16 cellular contexts compared by ENCODE assay signal in genomic region chr20:32518593-32519366, GRCh38.
DNase-seq lines count a peak whose midpoint lies in the region; ATAC-seq and TF ChIP-seq lines count a peak whose summit lies in the region.
"Had no signal": no experiment of that assay in that cellular context is flagged by ENCODE, and none has a peak within 500 bp of the region (broad histone marks: within the 10 kb centered on the region; RNA-seq: fewer than 3 reads in every experiment).

No MANE protein-coding gene starts in this region.

- no peak overlapping the region for H3K27ac ChIP-seq in foreskin keratinocyte
- H3K27ac ChIP-seq: VCaP had no signal

- no peak overlapping the region for H3K4me3 Mint-ChIP-seq in activated naive CD4-positive, alpha-beta T cell treated with anti-CD3 and anti-CD28 coated beads, Interleukin-2, amount 10 ng/mL, durations not matched to agents 7 days and 5 days
- H3K4me3 Mint-ChIP-seq in activated naive CD4-positive, alpha-beta T cell treated with anti-CD3 and anti-CD28 coated beads for 36 hours = no peak overlapping the region
- H3K4me3 Mint-ChIP-seq: activated CD4-positive, alpha-beta memory T cell treated with anti-CD3 and anti-CD28 coated beads, Interleukin-2, amount 10 ng/mL, durations not matched to agents 7 days and 5 days; activated naive CD8-positive, alpha-beta T cell treated with anti-CD3 and anti-CD28 coated beads, Interleukin-2, amount 10 ng/mL, durations not matched to agents 7 days and 5 days; CD8-positive, alpha-beta T cell; stimulated activated naive CD8-positive, alpha-beta T cell treated with anti-CD3 and anti-CD28 coated beads, Interleukin-15, amount 100 ng/mL, for 72 hours had no signal

- peaks cover 61% of the 10 kb centered on the region for H3K4me1 Mint-ChIP-seq in activated naive CD4-positive, alpha-beta T cell treated with anti-CD3 and anti-CD28 coated beads, Interleukin-2, amount 10 ng/mL, durations not matched to agents 7 days and 5 days
- H3K4me1 Mint-ChIP-seq in activated naive CD4-positive, alpha-beta T cell treated with anti-CD3 and anti-CD28 coated beads for 36 hours (ENCODE audit: low read depth) = peaks cover 58% of the 10 kb centered on the region

- DNase-seq in activated naive CD4-positive, alpha-beta T cell treated with anti-CD3 and anti-CD28 coated beads, Interleukin-2, amount 10 ng/mL, durations not matched to agents 7 days and 5 days = no peak
- no peak for DNase-seq in activated naive CD4-positive, alpha-beta T cell treated with anti-CD3 and anti-CD28 coated beads for 36 hours
- DNase-seq in NCI-H69 (lab: John Stamatoyannopoulos, UW) (peak; percentile 14), foreskin keratinocyte (no peak), retina (peak; percentile 56), RKO (ENCODE audit: low spot score) (no peak)
- no peak for DNase-seq in stimulated activated CD4-positive, alpha-beta T cell treated with anti-CD3 and anti-CD28 coated beads, Interleukin-2, amount 100 ng/mL, for 24 hours
- no peak for DNase-seq in stimulated activated CD4-positive, alpha-beta T cell treated with anti-CD3 and anti-CD28 coated beads, Interleukin-4, amount 100 ng/mL, for 1 hour
- DNase-seq: ACHN; activated CD4-positive, alpha-beta memory T cell treated with anti-CD3 and anti-CD28 coated beads, Interleukin-2, amount 10 ng/mL, durations not matched to agents 7 days and 5 days; activated naive CD8-positive, alpha-beta T cell treated with anti-CD3 and anti-CD28 coated beads, Interleukin-2, amount 10 ng/mL, durations not matched to agents 7 days and 5 days; CD8-positive, alpha-beta T cell; head of caudate nucleus; stimulated activated naive CD8-positive, alpha-beta T cell treated with anti-CD3 and anti-CD28 coated beads, Interleukin-15, amount 100 ng/mL, for 72 hours; T-helper 1 cell had no signal

- H3K36me3 Mint-ChIP-seq in activated naive CD4-positive, alpha-beta T cell treated with anti-CD3 and anti-CD28 coated beads, Interleukin-2, amount 10 ng/mL, durations not matched to agents 7 days and 5 days = peaks cover 48% of the 10 kb centered on the region
- H3K36me3 Mint-ChIP-seq in activated naive CD4-positive, alpha-beta T cell treated with anti-CD3 and anti-CD28 coated beads for 36 hours (ENCODE audit: low read depth) = peaks cover 4% of the 10 kb centered on the region

- H3K27me3 Mint-ChIP-seq in activated naive CD4-positive, alpha-beta T cell treated with anti-CD3 and anti-CD28 coated beads, Interleukin-2, amount 10 ng/mL, durations not matched to agents 7 days and 5 days = no peaks in the 10 kb centered on the region
- no peaks in the 10 kb centered on the region for H3K27me3 Mint-ChIP-seq in activated naive CD4-positive, alpha-beta T cell treated with anti-CD3 and anti-CD28 coated beads for 36 hours (ENCODE audit: low read depth)
- H3K27me3 Mint-ChIP-seq: activated CD4-positive, alpha-beta memory T cell treated with anti-CD3 and anti-CD28 coated beads, Interleukin-2, amount 10 ng/mL, durations not matched to agents 7 days and 5 days; activated naive CD8-positive, alpha-beta T cell treated with anti-CD3 and anti-CD28 coated beads, Interleukin-2, amount 10 ng/mL, durations not matched to agents 7 days and 5 days; stimulated activated naive CD8-positive, alpha-beta T cell treated with anti-CD3 and anti-CD28 coated beads, Interleukin-15, amount 100 ng/mL, for 72 hours had no signal

- ATAC-seq in foreskin keratinocyte = peak; percentile 21
- ATAC-seq: CD8-positive, alpha-beta T cell; stimulated activated naive CD8-positive, alpha-beta T cell treated with anti-CD3 and anti-CD28 coated beads, Interleukin-15, amount 100 ng/mL, for 72 hours had no signal

- TF ChIP-seq CTCF in foreskin keratinocyte (conservative IDR thresholded peaks at IDR 0.05) = no peak

- intact Hi-C loops in activated naive CD4-positive, alpha-beta T cell treated with anti-CD3 and anti-CD28 coated beads for 36 hours (cut with micrococcal nuclease) = no loop called here

- no peaks in the 10 kb centered on the region for H3K4me1 ChIP-seq in foreskin keratinocyte

- peaks cover 24% of the 10 kb centered on the region for H3K27me3 ChIP-seq in foreskin keratinocyte

- H3K27ac Mint-ChIP-seq in activated naive CD4-positive, alpha-beta T cell treated with anti-CD3 and anti-CD28 coated beads, Interleukin-2, amount 10 ng/mL, durations not matched to agents 7 days and 5 days = peak overlapping the region; percentile 58
- no peak overlapping the region for H3K27ac Mint-ChIP-seq in activated naive CD4-positive, alpha-beta T cell treated with anti-CD3 and anti-CD28 coated beads for 36 hours
- H3K27ac Mint-ChIP-seq: activated CD4-positive, alpha-beta memory T cell treated with anti-CD3 and anti-CD28 coated beads, Interleukin-2, amount 10 ng/mL, durations not matched to agents 7 days and 5 days; activated naive CD8-positive, alpha-beta T cell treated with anti-CD3 and anti-CD28 coated beads, Interleukin-2, amount 10 ng/mL, durations not matched to agents 7 days and 5 days had no signal

- no peaks in the 10 kb centered on the region for H3K9me3 Mint-ChIP-seq in activated naive CD4-positive, alpha-beta T cell treated with anti-CD3 and anti-CD28 coated beads, Interleukin-2, amount 10 ng/mL, durations not matched to agents 7 days and 5 days
- no peaks in the 10 kb centered on the region for H3K9me3 Mint-ChIP-seq in activated naive CD4-positive, alpha-beta T cell treated with anti-CD3 and anti-CD28 coated beads for 36 hours
- H3K9me3 Mint-ChIP-seq: activated CD4-positive, alpha-beta memory T cell treated with anti-CD3 and anti-CD28 coated beads, Interleukin-2, amount 10 ng/mL, durations not matched to agents 7 days and 5 days; activated naive CD8-positive, alpha-beta T cell treated with anti-CD3 and anti-CD28 coated beads, Interleukin-2, amount 10 ng/mL, durations not matched to agents 7 days and 5 days; CD8-positive, alpha-beta T cell; stimulated activated naive CD8-positive, alpha-beta T cell treated with anti-CD3 and anti-CD28 coated beads, Interleukin-15, amount 100 ng/mL, for 72 hours had no signal

- CTCF ChIA-PET in activated naive CD4-positive, alpha-beta T cell treated with anti-CD3 and anti-CD28 coated beads, Interleukin-2, amount 10 ng/mL, durations not matched to agents 7 days and 5 days (lab: Charles Lee) = interaction anchor here (1.0 to 12.5 kb wide), 2 partner anchors 34 to 131 kb away, joined by 4 to 283 read pairs; no protein-coding TSS in a partner anchor
- CTCF ChIA-PET in activated naive CD4-positive, alpha-beta T cell treated with anti-CD3 and anti-CD28 coated beads for 36 hours (lab: Charles Lee) = interaction anchor here (0.6 to 12.4 kb wide), 3 partner anchors 19 to 149 kb away, joined by 3 to 330 read pairs (median 5); no protein-coding TSS in a partner anchor

Comparison
In these comparisons a context has a peak if more than half of its experiments do, and no peak if none do; other contexts are left out.
1. DNase-seq: peak in NCI-H69 (single experiment) and retina (single experiment); none in activated naive CD4-positive, alpha-beta T cell treated with anti-CD3 and anti-CD28 coated beads, Interleukin-2, amount 10 ng/mL, durations not matched to agents 7 days and 5 days (single experiment), activated naive CD4-positive, alpha-beta T cell treated with anti-CD3 and anti-CD28 coated beads for 36 hours (single experiment), foreskin keratinocyte (0 of 2), stimulated activated CD4-positive, alpha-beta T cell treated with anti-CD3 and anti-CD28 coated beads, Interleukin-2, amount 100 ng/mL, for 24 hours (0 of 2), stimulated activated CD4-positive, alpha-beta T cell treated with anti-CD3 and anti-CD28 coated beads, Interleukin-4, amount 100 ng/mL, for 1 hour (single experiment) and RKO (single experiment).